In the genomic region with DNA sequence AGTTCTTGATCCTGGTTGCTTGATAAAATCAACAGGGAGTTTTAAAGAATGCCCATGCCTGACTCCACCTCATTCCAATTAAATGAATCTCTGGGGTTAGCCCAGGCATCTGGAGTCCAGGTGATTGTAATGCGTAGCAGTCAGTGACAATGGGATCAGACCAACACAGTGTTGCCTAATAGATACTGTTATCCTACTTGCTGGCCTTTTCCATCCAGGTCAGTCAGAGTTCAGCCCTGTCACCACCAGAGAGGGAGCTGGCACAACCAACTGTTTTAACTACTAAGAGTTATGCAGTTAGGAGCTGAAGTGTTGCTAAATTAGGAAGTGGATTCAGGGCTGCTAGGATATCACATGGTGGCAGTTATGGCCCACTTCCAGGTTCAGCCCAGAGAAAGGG, we compare ENCODE assay signal across 9 cellular contexts.
DNase-seq lines count a peak whose midpoint lies in the region; ATAC-seq and TF ChIP-seq lines count a peak whose summit lies in the region.
"Had no signal": no experiment of that assay in that cellular context is flagged by ENCODE, and none has a peak within 500 bp of the region (broad histone marks: within the 10 kb centered on the region; RNA-seq: fewer than 3 reads in every experiment).

No MANE protein-coding gene starts in this region.

- H2AFZ ChIP-seq in H9 (ENCODE audit: low read length): no peak overlapping the region

- H3K4me1 ChIP-seq in H9 (ENCODE audit: insufficient read depth, low read length): no peaks in the 10 kb centered on the region; the same call in none of the 2 replicates
- H3K4me1 ChIP-seq in RWPE2 (ENCODE audit: insufficient read depth, poor library complexity, severe bottlenecking): peaks cover 72% of the 10 kb centered on the region

- peaks cover 9% of the 10 kb centered on the region; the same call in 1 of the 2 replicates for H3K36me3 ChIP-seq in RWPE2 (ENCODE audit: low read depth)

- H3K79me1 ChIP-seq in H9 (ENCODE audit: insufficient read depth, low read depth, low read length, poor library complexity, severe bottlenecking): no peaks in the 10 kb centered on the region

- no peak overlapping the region for H3K14ac ChIP-seq in H9 (ENCODE audit: insufficient read depth, low read length)

- H3K79me2 ChIP-seq in H9 (ENCODE audit: insufficient read depth, low read length): no peaks in the 10 kb centered on the region

- DNase-seq in H9 (peak; percentile 64), RWPE2 (ENCODE audit: low spot score) (peak; percentile 83), fibroblast of the conjunctiva (ENCODE audit: low read depth) (peak; percentile 59), sciatic nerve (ENCODE audit: low spot score) (no peak), medulla oblongata (ENCODE audit: extremely low spot score) (no peak), NCI-H2081 treated with DMSO at 0.1 percent for 48 hours (lab: John Stamatoyannopoulos, UW) (no peak)
- DNase-seq in stimulated activated CD4-positive, alpha-beta T cell treated with anti-CD3 and anti-CD28 coated beads, Interleukin-2, amount 100 ng/mL, for 48 hours: no peak
- DNase-seq: stimulated activated naive CD8-positive, alpha-beta T cell treated with anti-CD3 and anti-CD28 coated beads, Interleukin-15, Interleukin-2, amounts not matched to agents 100 U/mL and 50 U/mL, for 24 hours had no signal

- peaks cover 2 to 9% (median 9%) of the 10 kb centered on the region in 3 experiments; a peak in 3 of 7 replicates for H3K36me3 Mint-ChIP-seq in H9 (ENCODE audit: insufficient read depth in 1 of 3, low read depth in 3 of 3)

- no peaks in the 10 kb centered on the region for H3K23me2 ChIP-seq in H9 (ENCODE audit: insufficient read length, low read depth, low read length, poor library complexity, severe bottlenecking)

- no peak overlapping the region for H2BK20ac ChIP-seq in H9 (ENCODE audit: low read depth, low read length, poor library complexity, severe bottlenecking)

- no peak overlapping the region for H4K8ac ChIP-seq in H9 (replicated peaks; ENCODE audit: insufficient read length, low read depth, low read length)

- H3K9ac ChIP-seq in H9 (ENCODE audit: extremely low read depth, insufficient read length, low read length): no peak overlapping the region

- ATAC-seq in RWPE2 (ENCODE audit: low read depth) (peak; percentile 65), sciatic nerve (peak; percentile 74), HG03457 (IDR thresholded peaks at IDR 0.05; ENCODE audit: unreplicated experiment) (no peak)
- ATAC-seq: stimulated activated naive CD8-positive, alpha-beta T cell treated with anti-CD3 and anti-CD28 coated beads, Interleukin-15, Interleukin-2, amounts not matched to agents 100 U/mL and 50 U/mL, for 24 hours had no signal

- H3K27me3 Mint-ChIP-seq in H9 (ENCODE audit: low read depth): peaks cover 3% of the 10 kb centered on the region; the same call in 1 of the 2 replicates

- H3K18ac ChIP-seq in H9 (ENCODE audit: insufficient read length, low read depth, low read length): no peak overlapping the region

- no peak overlapping the region for H3K4me3 Mint-ChIP-seq in H9

- no peak overlapping the region for H3K23ac ChIP-seq in H9 (ENCODE audit: insufficient read length, low read depth, low read length)

- no peak overlapping the region for H2BK120ac ChIP-seq in H9 (ENCODE audit: low read depth, low read length, poor library complexity, severe bottlenecking)

- no peaks in the 10 kb centered on the region for H3K9me3 Mint-ChIP-seq in H9

- no peak overlapping the region for H2BK12ac ChIP-seq in H9 (ENCODE audit: insufficient read length, low read depth, low read length)

- H3K56ac ChIP-seq in H9 (ENCODE audit: insufficient read length, low read depth, low read length): no peak overlapping the region

- H4K91ac ChIP-seq in H9 (ENCODE audit: insufficient read length, low read depth, low read length): no peak overlapping the region

- no peaks in the 10 kb centered on the region for H4K20me1 ChIP-seq in H9 (ENCODE audit: control insufficient read depth, insufficient read depth, insufficient read length)

- H3K4ac ChIP-seq in H9 (ENCODE audit: low read depth, low read length): no peak overlapping the region

- H3K27ac ChIP-seq in H9 (ENCODE audit: insufficient read length, low read depth, low read length): no peak overlapping the region
- peak overlapping the region; percentile 98 for H3K27ac ChIP-seq in RWPE2 (ENCODE audit: poor library complexity, severe bottlenecking)

- no peak overlapping the region for H3K4me2 ChIP-seq in H9 (ENCODE audit: insufficient read depth, insufficient read length, low read length)

- WGBS in H9 (ENCODE audit: extremely low coverage, insufficient read length, low lambda C conversion rate): no CpG with 5 or more reads among the region's 1 CpG

- H2AK5ac ChIP-seq in H9 (ENCODE audit: insufficient read length, low read length): no peak overlapping the region

- no peak for TF ChIP-seq CTCF in H9 (conservative IDR thresholded peaks at IDR 0.05)
- TF ChIP-seq CTCF in RWPE2 (IDR thresholded peaks at IDR 0.05; ENCODE audit: poor library complexity, severe bottlenecking): no peak

- H3K9me3 ChIP-seq in H9 (ENCODE audit: control insufficient read depth, low read depth, low read length) (no peaks in the 10 kb centered on the region), RWPE2 (ENCODE audit: severe bottlenecking) (no peaks in the 10 kb centered on the region)

- intact Hi-C loops in sciatic nerve (cut with DNase I): no loop called here

- peaks cover 21 to 22% of the 10 kb centered on the region in 2 experiments for H3K4me1 Mint-ChIP-seq in H9

- no peak overlapping the region for H3T11ph ChIP-seq in H9 (ENCODE audit: low read length)

- H3K27me3 ChIP-seq in H9 (ENCODE audit: insufficient read depth, low read length): no peaks in the 10 kb centered on the region
- no peaks in the 10 kb centered on the region for H3K27me3 ChIP-seq in RWPE2 (ENCODE audit: insufficient read depth, poor library complexity, severe bottlenecking)

- H3K4me3 ChIP-seq in RWPE2 (ENCODE audit: severe bottlenecking): no peak overlapping the region

- no peak overlapping the region for H2BK15ac ChIP-seq in H9 (ENCODE audit: low read depth, low read length)

- H4K5ac ChIP-seq in H9 (ENCODE audit: insufficient read length, low read depth, low read length): no peak overlapping the region

- H3K27ac Mint-ChIP-seq in H9: peak overlapping the region in 2 of 3 experiments; percentile 13 to 51; a peak in 2 of 7 replicates

- no peak overlapping the region for H2BK5ac ChIP-seq in H9 (ENCODE audit: insufficient read length, low read length)

Comparison
In these comparisons a context has a peak if more than half of its experiments do, and no peak if none do; other contexts are left out.
1. DNase-seq: peak in H9 (single experiment), RWPE2 (single experiment) and fibroblast of the conjunctiva (single experiment); none in sciatic nerve (single experiment), stimulated activated CD4-positive, alpha-beta T cell treated with anti-CD3 and anti-CD28 coated beads, Interleukin-2, amount 100 ng/mL, for 48 hours (0 of 2), medulla oblongata (single experiment) and NCI-H2081 treated with DMSO at 0.1 percent for 48 hours (single experiment).